ENCODE assay signal across 9 cellular contexts in the genomic region with DNA sequence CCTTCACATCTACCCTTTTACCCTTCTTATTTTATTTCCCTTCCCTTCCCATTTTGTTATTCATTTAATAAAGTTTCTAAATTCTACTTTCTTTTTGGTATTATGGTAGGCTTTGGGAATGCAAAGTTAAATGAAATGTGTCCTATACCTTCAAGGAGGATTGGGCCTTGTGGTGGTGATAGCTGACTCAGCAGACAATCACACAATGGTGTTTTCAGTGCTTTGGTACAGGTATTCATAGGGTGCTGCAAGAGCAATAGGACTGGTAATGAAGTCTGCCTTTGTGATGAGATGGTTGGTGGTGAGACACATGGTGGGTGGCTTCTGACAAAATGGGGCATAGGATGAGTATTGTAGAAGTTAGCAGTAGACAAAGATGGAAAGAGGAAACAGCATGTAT. TPM values are rescaled to one million over a fixed set of nuclear protein-coding genes. Genes with fewer than 3 reads are reported as not detected.
"Had no signal": no experiment of that assay in that cellular context is flagged by ENCODE, and none has a peak within 500 bp of the region (broad histone marks: within the 10 kb centered on the region; RNA-seq: fewer than 3 reads in every experiment).

No MANE protein-coding gene starts in this region.

- H3K27ac ChIP-seq: GM23248, HL-60 had no signal

- H3K4me1 ChIP-seq: HAP-1 had no signal

- DNase-seq: GM23248, GOT3, H7, HFFc6, KG1 had no signal

- H3K4me3 ChIP-seq: GM23248, HAP-1 had no signal

- ATAC-seq: HCT116 had no signal

- H3K9me3 ChIP-seq: HAP-1 had no signal

RNA-seq across cellular contexts. Expression of a gene that starts 21.9 kb away (rescaled TPM):
- polyA plus RNA-seq: IgD-negative memory B cell had no signal
